12 cellular contexts compared by ENCODE assay signal in the genomic region with DNA sequence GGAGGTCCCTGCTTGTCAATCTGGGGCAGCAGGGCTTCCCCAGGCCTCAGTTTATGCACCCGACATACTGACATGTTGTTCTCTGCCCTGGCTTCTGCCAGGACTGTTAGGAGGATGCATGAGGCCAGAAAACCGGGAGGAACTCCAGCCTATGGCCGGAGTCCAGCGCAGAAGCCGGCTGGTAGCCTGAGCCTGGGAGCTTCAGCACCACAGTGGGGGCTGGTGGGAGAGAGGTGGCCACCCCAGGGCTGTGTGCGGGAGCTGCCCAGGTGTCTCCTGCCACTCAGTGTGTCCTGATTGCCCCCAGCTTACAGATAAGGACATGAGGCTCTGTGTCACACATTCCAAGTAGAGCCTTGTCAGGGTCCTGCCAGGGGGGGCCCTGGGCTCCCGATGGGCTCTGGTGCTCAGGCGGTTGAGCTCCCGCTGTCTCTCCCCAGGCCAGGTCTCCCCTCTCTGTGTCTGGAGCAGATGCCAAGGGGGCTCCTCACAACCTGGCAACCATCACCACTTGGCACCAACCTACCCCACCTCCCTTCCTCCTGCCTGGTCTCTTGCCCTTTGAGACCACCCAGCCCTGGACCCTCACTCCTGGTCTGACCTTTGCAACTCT. TPM values are rescaled to one million over a fixed set of nuclear protein-coding genes. Genes with fewer than 3 reads are reported as not detected.
A peak's percentile ranks its signal among the peaks of the same experiment; 100 is the strongest.
DNase-seq lines count a peak whose midpoint lies in the region; ATAC-seq and TF ChIP-seq lines count a peak whose summit lies in the region.
"Had no signal": no experiment of that assay in that cellular context is flagged by ENCODE, and none has a peak within 500 bp of the region (broad histone marks: within the 10 kb centered on the region; RNA-seq: fewer than 3 reads in every experiment).

No MANE protein-coding gene starts in this region.

- TF ChIP-seq POLR2A in gastroesophageal sphincter (IDR thresholded peaks at IDR 0.05) = no peak
- TF ChIP-seq POLR2A in transverse colon (IDR thresholded peaks at IDR 0.05) = no peak

- peak; percentile 26 for DNase-seq in activated CD4-positive, CD25-positive, alpha-beta regulatory T cell treated with anti-CD3 and anti-CD28 coated beads, Interleukin-2, amount 50 U/mL, for 72 hours
- DNase-seq in transverse colon (peak; percentile 20), HEK293T (ENCODE audit: extremely low spot score) (no peak), NCI-H748 treated with DMSO at 0.1 percent for 48 hours (lab: John Stamatoyannopoulos, UW) (no peak)
- DNase-seq in stimulated activated naive B cell treated with anti-CD40 and anti-IgM and Interleukin-4, amounts not matched to agents 10 μg/mL and 1 μg/mL and 100 μg/mL, for 72 hours = no peak
- DNase-seq: activated T-cell treated with anti-CD3 and anti-CD28 coated beads, Interleukin-2, amount 50 U/mL, for 1 hour; NCI-H1436 had no signal

- H3K27me3 Mint-ChIP-seq in stimulated activated naive B cell treated with anti-CD40 and anti-IgM and Interleukin-4, amounts not matched to agents 10 μg/mL and 1 μg/mL and 100 μg/mL, for 72 hours = no peaks in the 10 kb centered on the region

- H3K9me3 ChIP-seq in gastroesophageal sphincter (no peaks in the 10 kb centered on the region), muscle layer of duodenum (ENCODE audit: control insufficient read depth in 1 of 2, low read length in 2 of 2) (no peaks in the 10 kb centered on the region), transverse colon (no peaks in the 10 kb centered on the region)

- in situ Hi-C loops in transverse colon (cut with MboI; ENCODE audit: low pct_ligation_motif_present in 1 of 4, low pct_unique_long_range_greater_than_20kb in 1 of 4, low sequenced_read_pairs in 3 of 4) = loop anchor here (5.0 to 10.0 kb wide), 3 partner anchors 85 to 95 kb away; no protein-coding TSS in a partner anchor

- peaks cover 2 to 3% of the 10 kb centered on the region in 2 donors for H3K4me1 Mint-ChIP-seq in stimulated activated naive B cell treated with anti-CD40 and anti-IgM and Interleukin-4, amounts not matched to agents 10 μg/mL and 1 μg/mL and 100 μg/mL, for 72 hours

- intact Hi-C loops in transverse colon (cut with DNase I; ENCODE audit: low total_unique reads) = no loop called here

- H3K27me3 ChIP-seq in gastroesophageal sphincter (no peaks in the 10 kb centered on the region), muscle layer of duodenum (ENCODE audit: low read depth, low read length) (no peaks in the 10 kb centered on the region), transverse colon (no peaks in the 10 kb centered on the region)

- H3K27ac ChIP-seq in gastroesophageal sphincter = peak overlapping the region; percentile 85 to 91 (median 88)
- peak overlapping the region; percentile 84 for H3K27ac ChIP-seq in muscle layer of duodenum (ENCODE audit: low read length)
- peak overlapping the region; percentile 62 to 91 (median 86) for H3K27ac ChIP-seq in transverse colon
- H3K27ac ChIP-seq: HL-60 had no signal

- POLR2A ChIA-PET in HEK293T (lab: Yijun Ruan, JAX) = no interaction called here

- H3K4me3 Mint-ChIP-seq in stimulated activated naive B cell treated with anti-CD40 and anti-IgM and Interleukin-4, amounts not matched to agents 10 μg/mL and 1 μg/mL and 100 μg/mL, for 72 hours = no peak overlapping the region
- H3K4me3 Mint-ChIP-seq: T-helper 2 cell treated with Interferon-gamma antibody and Interleukin-4, amounts not matched to agents 5 μg/mL and 100 μg/mL, for 36 hours had no signal

- ATAC-seq in activated CD4-positive, CD25-positive, alpha-beta regulatory T cell treated with anti-CD3 and anti-CD28 coated beads, Interleukin-2, amount 50 U/mL, for 24 hours = no peak
- peak; percentile 18 for ATAC-seq in gastroesophageal sphincter
- ATAC-seq in stimulated activated naive B cell treated with anti-CD40 and anti-IgM and Interleukin-4, amounts not matched to agents 10 μg/mL and 1 μg/mL and 100 μg/mL, for 72 hours (replicated peaks) = no peak

- no peak overlapping the region for H3K27ac Mint-ChIP-seq in stimulated activated naive B cell treated with anti-CD40 and anti-IgM and Interleukin-4, amounts not matched to agents 10 μg/mL and 1 μg/mL and 100 μg/mL, for 72 hours
- H3K27ac Mint-ChIP-seq: T-helper 2 cell treated with Interferon-gamma antibody and Interleukin-4, amounts not matched to agents 5 μg/mL and 100 μg/mL, for 36 hours had no signal

- H3K4me3 ChIP-seq in gastroesophageal sphincter = no peak overlapping the region
- peak overlapping the region in 1 of 2 donors; percentile 2 for H3K4me3 ChIP-seq in muscle layer of duodenum (ENCODE audit: low read depth in 1 of 2, low read length in 2 of 2)
- H3K4me3 ChIP-seq in transverse colon = no peak overlapping the region

- no peak for TF ChIP-seq CTCF in gastroesophageal sphincter (IDR thresholded peaks at IDR 0.05)
- TF ChIP-seq CTCF in transverse colon (IDR thresholded peaks at IDR 0.05) = no peak

- H3K4me1 ChIP-seq in gastroesophageal sphincter (peaks cover 13 to 75% (median 46%) of the 10 kb centered on the region in 3 donors), muscle layer of duodenum (ENCODE audit: control insufficient read depth in 1 of 2, insufficient read depth in 2 of 2, low read length in 2 of 2) (peaks cover 30 to 49% of the 10 kb centered on the region in 2 donors), transverse colon (peaks cover 30 to 47% (median 36%) of the 10 kb centered on the region in 4 donors)

- H3K36me3 Mint-ChIP-seq in stimulated activated naive B cell treated with anti-CD40 and anti-IgM and Interleukin-4, amounts not matched to agents 10 μg/mL and 1 μg/mL and 100 μg/mL, for 72 hours = no peaks in the 10 kb centered on the region

- H3K9me3 Mint-ChIP-seq in stimulated activated naive B cell treated with anti-CD40 and anti-IgM and Interleukin-4, amounts not matched to agents 10 μg/mL and 1 μg/mL and 100 μg/mL, for 72 hours = no peaks in the 10 kb centered on the region
- H3K9me3 Mint-ChIP-seq: T-helper 2 cell treated with Interferon-gamma antibody and Interleukin-4, amounts not matched to agents 5 μg/mL and 100 μg/mL, for 36 hours had no signal

- 20% methylated on average over 5 of the region's 9 CpGs; no CpG with 5 or more reads in 1 of the 2 donors for WGBS in gastroesophageal sphincter (ENCODE audit: low coverage in 1 of 2), 2 donors
- 60% methylated on average over 6 of the region's 9 CpGs; no CpG with 5 or more reads in 1 of the 2 donors for WGBS in transverse colon (ENCODE audit: low coverage in 1 of 2), 2 donors

- peaks cover 0 to 10% of the 10 kb centered on the region in 2 donors for H3K36me3 ChIP-seq in gastroesophageal sphincter
- H3K36me3 ChIP-seq in muscle layer of duodenum (ENCODE audit: control insufficient read depth in 1 of 2, insufficient read depth in 2 of 2, low read length in 2 of 2) = peaks cover 0 to 4% of the 10 kb centered on the region in 2 donors
- H3K36me3 ChIP-seq in transverse colon = no peaks in the 10 kb centered on the region

- TF ChIP-seq EP300 in gastroesophageal sphincter (IDR thresholded peaks at IDR 0.05) = no peak
- no peak for TF ChIP-seq EP300 in transverse colon (IDR thresholded peaks at IDR 0.05; ENCODE audit: low read depth)

- CTCF ChIA-PET in HEK293T (lab: Yijun Ruan, JAX) = no interaction called here

TF ChIP-seq in HEK293T, 16 proteins besides CTCF, POLR2A, EP300 and RAD21:
- no peak for TF ChIP-seq SUZ12 (IDR thresholded peaks at IDR 0.05)
- no peak for TF ChIP-seq L3MBTL2 (conservative IDR thresholded peaks at IDR 0.05)
- TF ChIP-seq ELF4 (IDR thresholded peaks at IDR 0.05) = no peak
- no peak for TF ChIP-seq FOXK2 (IDR thresholded peaks at IDR 0.05)
- no peak for TF ChIP-seq NFRKB (IDR thresholded peaks at IDR 0.05)
- TF ChIP-seq HDGF (IDR thresholded peaks at IDR 0.05; ENCODE audit: borderline replicate concordance) = no peak
- no peak for TF ChIP-seq ZNF384 (IDR thresholded peaks at IDR 0.05)
- no peak for TF ChIP-seq CTBP1 (IDR thresholded peaks at IDR 0.05; ENCODE audit: borderline replicate concordance)
- TF ChIP-seq FOXA1 (IDR thresholded peaks at IDR 0.05) = no peak
- TF ChIP-seq SP1 (IDR thresholded peaks at IDR 0.05) = no peak
- no peak for TF ChIP-seq TARDBP (IDR thresholded peaks at IDR 0.05)
- TF ChIP-seq LEF1 (IDR thresholded peaks at IDR 0.05; ENCODE audit: borderline replicate concordance) = no peak
TF ChIP-seq in HEK293T: peak in this region for 0.

RNA-seq across cellular contexts. Expression of a gene that starts 32.3 kb away (rescaled TPM):
- total RNA-seq in gastroesophageal sphincter (10 to 100 TPM; 16.5 to 38.0 (median 22.8) TPM), transverse colon (100 to 1,000 TPM in 1 of 4 donors, 10 to 100 TPM in 3; 37.2 to 149 (median 51.6) TPM)

Comparison
In these comparisons a context has a peak if more than half of its experiments do, and no peak if none do; other contexts are left out.
1. DNase-seq: peak in activated CD4-positive, CD25-positive, alpha-beta regulatory T cell treated with anti-CD3 and anti-CD28 coated beads, Interleukin-2, amount 50 U/mL, for 72 hours (single experiment) and transverse colon (single experiment); none in stimulated activated naive B cell treated with anti-CD40 and anti-IgM and Interleukin-4, amounts not matched to agents 10 μg/mL and 1 μg/mL and 100 μg/mL, for 72 hours (single experiment), HEK293T (single experiment) and NCI-H748 treated with DMSO at 0.1 percent for 48 hours (single experiment).
2. Peak in every context shown above with its lines, with median percentiles within 50 percentile points of each other: H3K27ac ChIP-seq.